35 cellular contexts compared by ENCODE assay signal in genomic region chr2:175259164-175259563, GRCh38.
"Had no signal": no experiment of that assay in that cellular context is flagged by ENCODE, and none has a peak within 500 bp of the region (broad histone marks: within the 10 kb centered on the region; RNA-seq: fewer than 3 reads in every experiment).

No MANE protein-coding gene starts in this region.

- H3K4me3 ChIP-seq: MG63 had no signal

- H3K36me3 ChIP-seq: MG63 had no signal

- H3K9me3 ChIP-seq: MG63 had no signal

- DNase-seq: Karpas-422, Kasumi-1, MG63, MM.1S, MV-4-11, NCI-H1048, NCI-H1092, NCI-H1092 treated with DMSO at 0.1 percent for 48 hours, NCI-H1105, NCI-H1105 treated with DMSO at 0.1 percent for 48 hours, NCI-H1417, NCI-H1417 treated with DMSO at 0.1 percent for 48 hours, NCI-H1436, NCI-H1436 treated with DMSO at 0.1 percent for 48 hours, NCI-H146, NCI-H1694, NCI-H1694 treated with DMSO at 0.1 percent for 48 hours, NCI-H187, NCI-H187 treated with DMSO at 0.1 percent for 48 hours, NCI-H1930, NCI-H2029, NCI-H2029 treated with DMSO at 0.1 percent for 48 hours, NCI-H2081, NCI-H2081 treated with DMSO at 0.1 percent for 48 hours, NCI-H2107, NCI-H2171, NCI-H2171 treated with DMSO at 0.1 percent for 48 hours, NCI-H2227 treated with DMSO at 0.1 percent for 48 hours, NCI-H226, NCI-H345, NCI-H446, NCI-H446 treated with DMSO at 0.1 percent for 48 hours, NCI-H510A, NCI-H510A treated with DMSO at 0.1 percent for 48 hours, NCI-H524 had no signal
